ENCODE assay signal across 29 cellular contexts in genomic region chr22:33788927-33789326, GRCh38.
"Had no signal": no experiment of that assay in that cellular context is flagged by ENCODE, and none has a peak within 500 bp of the region (broad histone marks: within the 10 kb centered on the region; RNA-seq: fewer than 3 reads in every experiment).

No MANE protein-coding gene starts in this region.

- H3K27ac ChIP-seq: ascending aorta, breast epithelium, cardiac muscle cell, colonic mucosa had no signal

- H3K27ac Mint-ChIP-seq: activated CD4-positive, alpha-beta memory T cell treated with anti-CD3 and anti-CD28 coated beads, Interleukin-2, amount 10 ng/mL, durations not matched to agents 7 days and 5 days; activated CD4-positive, alpha-beta T cell treated with anti-CD3 and anti-CD28 coated beads, Interleukin-2, amount 10 ng/mL, durations not matched to agents 7 days and 5 days; activated naive CD4-positive, alpha-beta T cell treated with anti-CD3 and anti-CD28 coated beads, Interleukin-2, amount 10 ng/mL, durations not matched to agents 7 days and 5 days; activated naive CD4-positive, alpha-beta T cell treated with anti-CD3 and anti-CD28 coated beads, Interleukin-2, amount 50 U/mL, for 72 hours; activated naive CD8-positive, alpha-beta T cell treated with anti-CD3 and anti-CD28 coated beads, Interleukin-2, amount 10 ng/mL, durations not matched to agents 7 days and 5 days; activated T-cell treated with anti-CD3 and anti-CD28 coated beads, Interleukin-2, amount 50 U/mL, for 24 hours; activated T-cell treated with anti-CD3 and anti-CD28 coated beads, Interleukin-2, amount 50 U/mL, for 72 hours; brain had no signal

- H3K4me3 ChIP-seq: ascending aorta, breast epithelium, cardiac muscle cell, colonic mucosa had no signal

- H3K4me1 Mint-ChIP-seq: activated CD4-positive, alpha-beta memory T cell treated with anti-CD3 and anti-CD28 coated beads, Interleukin-2, amount 10 ng/mL, durations not matched to agents 7 days and 5 days; activated CD4-positive, alpha-beta T cell treated with anti-CD3 and anti-CD28 coated beads, Interleukin-2, amount 10 ng/mL, durations not matched to agents 7 days and 5 days; activated naive CD4-positive, alpha-beta T cell treated with anti-CD3 and anti-CD28 coated beads, Interleukin-2, amount 10 ng/mL, durations not matched to agents 7 days and 5 days; activated naive CD8-positive, alpha-beta T cell treated with anti-CD3 and anti-CD28 coated beads, Interleukin-2, amount 10 ng/mL, durations not matched to agents 7 days and 5 days had no signal

- FAIRE-seq: frontal cortex had no signal

- H3K36me3 ChIP-seq: ascending aorta, breast epithelium, cardiac muscle cell, colonic mucosa had no signal

- H3K9me3 ChIP-seq: colonic mucosa had no signal

- DNase-seq: activated CD4-positive, alpha-beta memory T cell treated with anti-CD3 and anti-CD28 coated beads, Interleukin-2, amount 10 ng/mL, durations not matched to agents 7 days and 5 days; activated CD4-positive, alpha-beta T cell treated with anti-CD3 and anti-CD28 coated beads for 4 hours; activated CD4-positive, alpha-beta T cell treated with anti-CD3 and anti-CD28 coated beads, Interleukin-2, amount 10 ng/mL, durations not matched to agents 7 days and 5 days; activated CD4-positive, alpha-beta T cell treated with anti-CD3 and anti-CD28 coated beads, Interleukin-2, amount 50 U/mL, for 4 hours; activated CD4-positive, CD25-positive, alpha-beta regulatory T cell; activated CD4-positive, CD25-positive, alpha-beta regulatory T cell treated with anti-CD3 and anti-CD28 coated beads, Interleukin-2, amount 50 U/mL, for 72 hours; activated CD8-positive, alpha-beta memory T cell treated with anti-CD3 and anti-CD28 coated beads, Interleukin-2, amount 50 U/mL, for 48 hours; activated gamma-delta T cell; activated naive CD4-positive, alpha-beta T cell; activated naive CD4-positive, alpha-beta T cell treated with anti-CD3 and anti-CD28 coated beads, Interleukin-2, amount 10 ng/mL, durations not matched to agents 7 days and 5 days; activated naive CD8-positive, alpha-beta T cell treated with anti-CD3 and anti-CD28 coated beads, Interleukin-2, amount 10 ng/mL, durations not matched to agents 7 days and 5 days; activated T-cell treated with anti-CD3 and anti-CD28 coated beads for 4 hours; activated T-cell treated with anti-CD3 and anti-CD28 coated beads, Interleukin-2, amount 50 U/mL, for 24 hours; activated T-cell treated with anti-CD3 and anti-CD28 coated beads, Interleukin-2, amount 50 U/mL, for 72 hours; central memory CD4-positive, alpha-beta T cell; cerebellar nuclear complex; colonic mucosa; effector CD8-positive, alpha-beta T cell; foreskin fibroblast; head of caudate nucleus; T-helper 1 cell; T-helper 2 cell had no signal

- H3K4me1 ChIP-seq: ascending aorta, breast epithelium, colonic mucosa had no signal

- H3K4me3 Mint-ChIP-seq: activated CD4-positive, alpha-beta memory T cell treated with anti-CD3 and anti-CD28 coated beads, Interleukin-2, amount 10 ng/mL, durations not matched to agents 7 days and 5 days; activated CD4-positive, alpha-beta T cell treated with anti-CD3 and anti-CD28 coated beads, Interleukin-2, amount 10 ng/mL, durations not matched to agents 7 days and 5 days; activated naive CD4-positive, alpha-beta T cell treated with anti-CD3 and anti-CD28 coated beads, Interleukin-2, amount 10 ng/mL, durations not matched to agents 7 days and 5 days; activated naive CD8-positive, alpha-beta T cell treated with anti-CD3 and anti-CD28 coated beads, Interleukin-2, amount 10 ng/mL, durations not matched to agents 7 days and 5 days; activated T-cell treated with anti-CD3 and anti-CD28 coated beads, Interleukin-2, amount 50 U/mL, for 24 hours; activated T-cell treated with anti-CD3 and anti-CD28 coated beads, Interleukin-2, amount 50 U/mL, for 72 hours; brain had no signal

- H3K27me3 Mint-ChIP-seq: activated CD4-positive, alpha-beta memory T cell treated with anti-CD3 and anti-CD28 coated beads, Interleukin-2, amount 10 ng/mL, durations not matched to agents 7 days and 5 days; activated CD4-positive, alpha-beta T cell treated with anti-CD3 and anti-CD28 coated beads, Interleukin-2, amount 10 ng/mL, durations not matched to agents 7 days and 5 days; activated naive CD4-positive, alpha-beta T cell treated with anti-CD3 and anti-CD28 coated beads, Interleukin-2, amount 10 ng/mL, durations not matched to agents 7 days and 5 days; activated naive CD8-positive, alpha-beta T cell treated with anti-CD3 and anti-CD28 coated beads, Interleukin-2, amount 10 ng/mL, durations not matched to agents 7 days and 5 days; activated T-cell treated with anti-CD3 and anti-CD28 coated beads, Interleukin-2, amount 50 U/mL, for 24 hours; brain had no signal

- H3K27me3 ChIP-seq: ascending aorta, breast epithelium, cardiac muscle cell, colonic mucosa had no signal

- ATAC-seq: activated T-cell treated with anti-CD3 and anti-CD28 coated beads, Interleukin-2, amount 50 U/mL, for 72 hours; esophagus mucosa had no signal
